Comparison of ENCODE assay signal across 14 cellular contexts in genomic region chr2:12762976-12763375, GRCh38.
"Had no signal": no experiment of that assay in that cellular context is flagged by ENCODE, and none has a peak within 500 bp of the region (broad histone marks: within the 10 kb centered on the region; RNA-seq: fewer than 3 reads in every experiment).

No MANE protein-coding gene starts in this region.

- H3K36me3 ChIP-seq: lower lobe of right lung, sigmoid colon, tibial nerve, uterus had no signal

- H3K9me3 ChIP-seq: lower lobe of right lung, sigmoid colon, uterus had no signal

- ATAC-seq: lower lobe of right lung; stimulated activated effector memory CD8-positive, alpha-beta T cell treated with anti-CD3 and anti-CD28 coated beads, Interleukin-12 subunit alpha, Interleukin-12 subunit beta, amount 100 ng/mL, for 72 hours had no signal

- H3K27ac ChIP-seq: epithelial cell of prostate, lower lobe of right lung, parathyroid adenoma, uterus had no signal

- H2AFZ ChIP-seq: parathyroid adenoma had no signal

- H3K79me2 ChIP-seq: parathyroid adenoma had no signal

- H3K4me3 ChIP-seq: lower lobe of right lung, sigmoid colon, tibial nerve, uterus had no signal

- H3K36me3 Mint-ChIP-seq: stimulated activated effector memory CD8-positive, alpha-beta T cell treated with anti-CD3 and anti-CD28 coated beads, Interleukin-12 subunit alpha, Interleukin-12 subunit beta, amount 100 ng/mL, for 72 hours had no signal

- H3K4me3 Mint-ChIP-seq: activated naive CD8-positive, alpha-beta T cell treated with anti-CD3 and anti-CD28 coated beads for 36 hours; neural crest cell; stimulated activated effector memory CD8-positive, alpha-beta T cell treated with anti-CD3 and anti-CD28 coated beads, Interleukin-12 subunit alpha, Interleukin-12 subunit beta, amount 100 ng/mL, for 72 hours had no signal

- H3K9me3 Mint-ChIP-seq: activated naive CD8-positive, alpha-beta T cell treated with anti-CD3 and anti-CD28 coated beads for 36 hours; neural crest cell had no signal

- H3K9ac ChIP-seq: parathyroid adenoma had no signal

- H3K27me3 ChIP-seq: sigmoid colon, tibial nerve, uterus had no signal

- DNase-seq: activated CD4-positive, alpha-beta T cell treated with anti-CD3 and anti-CD28 coated beads, Interleukin-2, amount 50 U/mL, for 1 hour; activated CD8-positive, alpha-beta memory T cell treated with anti-CD3 and anti-CD28 coated beads for 24 hours; activated naive CD8-positive, alpha-beta T cell treated with anti-CD3 and anti-CD28 coated beads for 36 hours; left cardiac atrium; lower lobe of right lung; sigmoid colon; stimulated activated CD4-positive, alpha-beta T cell treated with anti-CD3 and anti-CD28 coated beads, Interleukin-12 subunit alpha, Interleukin-12 subunit beta, amount 100 ng/mL, for 4 hours; T-helper 9 cell; uterus had no signal

- H3K27ac Mint-ChIP-seq: activated naive CD8-positive, alpha-beta T cell treated with anti-CD3 and anti-CD28 coated beads for 36 hours; stimulated activated effector memory CD8-positive, alpha-beta T cell treated with anti-CD3 and anti-CD28 coated beads, Interleukin-12 subunit alpha, Interleukin-12 subunit beta, amount 100 ng/mL, for 72 hours had no signal

- H3K4me1 ChIP-seq: parathyroid adenoma, uterus had no signal
